Comparison of ENCODE assay signal across 8 cellular contexts in genomic region chr5:18744990-18745590, GRCh38.
A peak's percentile ranks its signal among the peaks of the same experiment; 100 is the strongest.
DNase-seq lines count a peak whose midpoint lies in the region; ATAC-seq and TF ChIP-seq lines count a peak whose summit lies in the region.

No MANE protein-coding gene starts in this region.

- no peaks in the 10 kb centered on the region for H3K36me3 ChIP-seq in lung (ENCODE audit: control insufficient read depth in 2 of 2, insufficient read depth in 2 of 2, low read length in 2 of 2)
- H3K36me3 ChIP-seq in Caco-2 (ENCODE audit: control insufficient read depth, insufficient read depth, low read length), result no peaks in the 10 kb centered on the region
- no peaks in the 10 kb centered on the region for H3K36me3 ChIP-seq in aorta (ENCODE audit: control insufficient read depth in 1 of 2, insufficient read depth in 2 of 2, low read length in 1 of 2)

- H3K4me3 ChIP-seq in lung (peak overlapping the region; percentile 44), Caco-2 (ENCODE audit: low read depth, low read length) (no peak overlapping the region), aorta (ENCODE audit: low read length in 2 of 2) (no peak overlapping the region)

- ATAC-seq in GM21367 (IDR thresholded peaks at IDR 0.05; ENCODE audit: unreplicated experiment), result peak; percentile 43
- no peak for ATAC-seq in lung (ENCODE audit: insufficient read depth, low FRiP score)
- no peak for ATAC-seq in aorta (ENCODE audit: low FRiP score)

- H3K4me1 ChIP-seq in lung (ENCODE audit: control insufficient read depth in 2 of 2, insufficient read depth in 2 of 2, low read length in 2 of 2) (peaks cover 0 to 1% of the 10 kb centered on the region in 2 donors), Caco-2 (no peaks in the 10 kb centered on the region), aorta (ENCODE audit: control insufficient read depth in 1 of 2, insufficient read depth in 2 of 2, low read length in 2 of 2) (no peaks in the 10 kb centered on the region)

- no peak for TF ChIP-seq CTCF in Calu3 (IDR thresholded peaks at IDR 0.05; ENCODE audit: unreplicated experiment)
- TF ChIP-seq CTCF in lung (IDR thresholded peaks at IDR 0.05; ENCODE audit: control extremely low read depth, extremely low read depth), result no peak
- TF ChIP-seq CTCF in Caco-2 (IDR thresholded peaks at IDR 0.05; ENCODE audit: insufficient read depth in 1 of 2, low read depth in 1 of 2, low read length in 1 of 2, severe bottlenecking in 1 of 2, unreplicated experiment in 1 of 2), result no peak

- H3K9me3 Mint-ChIP-seq in Calu3 (ENCODE audit: low read depth, unreplicated experiment) (peaks cover 4% of the 10 kb centered on the region), Caco-2 (ENCODE audit: unreplicated experiment) (peaks cover 10% of the 10 kb centered on the region)

- H3K9me3 ChIP-seq in lung (ENCODE audit: control insufficient read depth in 2 of 2, insufficient read depth in 1 of 2, low read length in 1 of 2) (peaks cover 0 to 4% of the 10 kb centered on the region in 2 donors), Caco-2 (no peaks in the 10 kb centered on the region), aorta (ENCODE audit: control insufficient read depth, low read length) (no peaks in the 10 kb centered on the region)

- 54 to 57% methylated on average over 8 of the region's 8 CpGs for WGBS in lung, 2 donors
- 87 to 95% methylated on average over 8 of the region's 8 CpGs for WGBS in aorta, 2 donors

- H3K27ac Mint-ChIP-seq in Calu3 (ENCODE audit: unreplicated experiment) (no peak overlapping the region), Caco-2 (ENCODE audit: unreplicated experiment) (no peak overlapping the region)

- H3K27me3 Mint-ChIP-seq in Calu3 (ENCODE audit: unreplicated experiment) (no peaks in the 10 kb centered on the region), Caco-2 (ENCODE audit: insufficient read depth, unreplicated experiment) (no peaks in the 10 kb centered on the region)

- H3K27me3 ChIP-seq in lung (ENCODE audit: control insufficient read depth, insufficient read depth) (no peaks in the 10 kb centered on the region), Caco-2 (replicated peaks; ENCODE audit: control insufficient read depth, insufficient read depth, low read length) (no peaks in the 10 kb centered on the region), aorta (ENCODE audit: control insufficient read depth in 1 of 2, insufficient read depth in 2 of 2, low read length in 1 of 2) (no peaks in the 10 kb centered on the region)

- H3K27ac ChIP-seq in lung (ENCODE audit: low read depth in 1 of 2, low read length in 1 of 2) (peak overlapping the region in 1 of 2 donors; percentile 87), aorta (ENCODE audit: low read depth in 1 of 2, low read length in 2 of 2) (no peak overlapping the region)

- H3K36me3 Mint-ChIP-seq in Calu3 (ENCODE audit: insufficient read depth, unreplicated experiment) (peaks cover 13% of the 10 kb centered on the region), Caco-2 (ENCODE audit: insufficient read depth, unreplicated experiment) (no peaks in the 10 kb centered on the region)

- DNase-seq in Calu3, result peak; percentile 11
- peak; percentile 11 for DNase-seq in HT1080 (ENCODE audit: low read depth)
- peak; percentile 23 for DNase-seq in UCSD-AML1 (lab: John Stamatoyannopoulos, UW; ENCODE audit: unreplicated experiment)
- DNase-seq in lung (ENCODE audit: low spot score), result no peak
- no peak for DNase-seq in HuH-7.5 (ENCODE audit: low spot score)
- no peak for DNase-seq in Caco-2
- DNase-seq in aorta, result no peak

- CTCF ChIA-PET in Calu3 (lab: Charles Lee), result no interaction called here
- CTCF ChIA-PET in Caco-2 (lab: Charles Lee), result no interaction called here

- intact Hi-C loops in Calu3 (cut with micrococcal nuclease; ENCODE audit: unreplicated experiment) (no loop called here), Caco-2 (cut with micrococcal nuclease; ENCODE audit: unreplicated experiment) (no loop called here), aorta (cut with DNase I) (no loop called here)

- peak overlapping the region; percentile 72 for H3K4me3 Mint-ChIP-seq in Calu3 (ENCODE audit: low read depth, unreplicated experiment)
- no peak overlapping the region for H3K4me3 Mint-ChIP-seq in Caco-2 (ENCODE audit: unreplicated experiment)

- BruUV-seq in Calu3 (replicated peaks; lab: Mats Ljungman, UMichigan) (no TSS peak), Caco-2 (replicated peaks; lab: Mats Ljungman, UMichigan) (no TSS peak)

- POLR2A ChIA-PET in Caco-2 (lab: Charles Lee), result no interaction called here

- no peaks in the 10 kb centered on the region for H3K4me1 Mint-ChIP-seq in Calu3 (ENCODE audit: low read depth, unreplicated experiment)
- no peaks in the 10 kb centered on the region for H3K4me1 Mint-ChIP-seq in Caco-2 (ENCODE audit: low read depth, unreplicated experiment)

Comparison
In these comparisons a context has a peak if more than half of its experiments do, and no peak if none do; other contexts are left out.
1. DNase-seq: peak in Calu3 (single experiment), HT1080 (single experiment) and UCSD-AML1 (single experiment); none in lung (single experiment), HuH-7.5 (single experiment), Caco-2 (0 of 2) and aorta (0 of 2).